ENCODE assay signal across 9 cellular contexts in the genomic region with DNA sequence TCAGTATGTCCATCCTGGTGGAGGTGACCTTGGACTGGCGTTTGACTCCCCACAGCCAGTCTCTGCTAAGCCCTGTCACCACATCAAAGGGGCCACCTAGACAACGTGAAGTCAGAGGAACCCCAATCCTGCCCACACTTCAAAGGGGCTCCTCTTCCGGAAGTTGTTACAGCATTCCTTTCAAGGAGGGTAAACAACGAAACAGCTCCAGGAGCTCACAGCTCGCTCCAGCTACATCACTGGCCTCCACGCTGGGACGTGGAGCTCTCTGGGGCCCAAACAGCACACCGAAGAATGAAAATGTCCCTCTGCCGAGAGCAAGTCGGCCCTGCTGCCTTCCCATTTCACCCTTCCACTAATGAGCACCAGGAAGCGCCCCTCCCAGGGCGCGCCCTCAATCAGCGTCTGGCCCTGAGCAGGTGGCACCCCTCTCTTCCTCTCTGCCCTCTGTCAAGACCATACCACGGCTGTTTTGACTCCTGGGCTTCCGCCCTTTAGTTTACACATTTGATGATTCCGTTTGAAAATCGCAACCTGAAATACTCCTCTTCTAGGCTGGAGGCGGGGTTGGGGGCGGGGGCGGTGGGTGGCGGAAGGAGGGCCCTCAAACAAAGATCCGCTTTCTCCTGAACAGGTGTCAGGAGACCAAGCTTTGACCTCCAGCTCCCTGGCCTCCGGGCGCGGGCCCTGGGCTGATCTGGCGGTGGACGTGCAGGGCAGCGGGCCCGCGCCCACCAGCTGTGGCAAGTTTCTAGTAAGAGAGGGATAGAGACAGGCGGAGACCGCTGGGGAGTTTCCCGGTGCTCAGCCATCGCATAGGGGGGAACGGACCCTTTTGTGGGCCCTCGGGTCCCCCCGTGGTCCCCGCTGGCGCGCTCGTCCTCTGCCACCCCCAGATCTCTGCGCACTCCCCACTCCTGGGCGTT. TPM values are rescaled to one million over a fixed set of nuclear protein-coding genes. Genes with fewer than 3 reads are reported as not detected.
DNase-seq lines count a peak whose midpoint lies in the region; ATAC-seq and TF ChIP-seq lines count a peak whose summit lies in the region.
"Had no signal": no experiment of that assay in that cellular context is flagged by ENCODE, and none has a peak within 500 bp of the region (broad histone marks: within the 10 kb centered on the region; RNA-seq: fewer than 3 reads in every experiment).

No MANE protein-coding gene starts in this region.

- H3K4me3 ChIP-seq in KMS-11 (IDR thresholded peaks at IDR 0.05; ENCODE audit: insufficient read depth, low read depth, low read length) = no peak overlapping the region
- peak overlapping the region; percentile 16 to 68 (median 54) for H3K4me3 ChIP-seq in heart left ventricle
- H3K4me3 ChIP-seq in skeletal muscle cell (ENCODE audit: low read depth, low read length) = peak overlapping the region; percentile 65

- WGBS in heart left ventricle, 4 donors = 13 to 24% (median 18%) methylated on average over 31 to 44 of the region's 44 CpGs

- TF ChIP-seq CTCF in KMS-11 (conservative IDR thresholded peaks at IDR 0.05; ENCODE audit: low read depth, low read length) (no peak), heart left ventricle (IDR thresholded peaks at IDR 0.05) (no peak)

- H3K27me3 ChIP-seq in KMS-11 (ENCODE audit: insufficient read depth, low read depth) (peaks cover 22% of the 10 kb centered on the region; the same call in 1 of the 2 replicates), heart left ventricle (peaks cover 0 to 7% (median 0%) of the 10 kb centered on the region in 9 donors)

- DNase-seq in DMS53 (lab: John Stamatoyannopoulos, UW) (peak; percentile 93), activated T-helper 1 cell treated with Interleukin-2 at 50 U/mL for 16 hours (ENCODE audit: low read depth) (peak; percentile 67), heart left ventricle (peak in 4 of 5 donors; percentile 25 to 72 (median 36)), skeletal muscle cell (ENCODE audit: low read depth) (no peak), NOMO-1 treated with dmso at 0.1 percent for 144 hours (lab: John Stamatoyannopoulos, UW; ENCODE audit: unreplicated experiment) (no peak), NCI-H1694 treated with DMSO at 0.1 percent for 48 hours (lab: John Stamatoyannopoulos, UW) (no peak), NCI-H2107 (lab: John Stamatoyannopoulos, UW) (no peak)

- no peaks in the 10 kb centered on the region for H4K20me1 ChIP-seq in KMS-11 (ENCODE audit: insufficient read depth)

- peaks cover 17% of the 10 kb centered on the region for H3K4me1 ChIP-seq in KMS-11 (ENCODE audit: low read depth, poor library complexity, severe bottlenecking)
- peaks cover 0 to 41% (median 10%) of the 10 kb centered on the region in 12 donors for H3K4me1 ChIP-seq in heart left ventricle

- no peaks in the 10 kb centered on the region for H3K9me3 ChIP-seq in heart left ventricle

- H2AFZ ChIP-seq in KMS-11 (ENCODE audit: low read depth) = peak overlapping the region; percentile 89

- intact Hi-C loops in heart left ventricle (cut with DNase I) = loop anchor here in 5 of 10 donors (2.0 to 10.0 kb wide), 5 partner anchors 38 to 75 kb away; partner anchors contain the start of gene KDM7A (in 3 of the 5)

- H3K36me3 ChIP-seq in KMS-11 (ENCODE audit: insufficient read depth) (no peaks in the 10 kb centered on the region), heart left ventricle (no peaks in the 10 kb centered on the region)

- H3K27ac ChIP-seq in KMS-11 = no peak overlapping the region
- peak overlapping the region in 6 of 12 donors; percentile 16 to 84 (median 49) for H3K27ac ChIP-seq in heart left ventricle
- H3K27ac ChIP-seq: HL-60 had no signal

- H3K4me2 ChIP-seq in KMS-11 = peak overlapping the region; percentile 88

- peak in 2 of 4 donors; percentile 11 to 38 for ATAC-seq in heart left ventricle

- TF ChIP-seq POLR2A in heart left ventricle (IDR thresholded peaks at IDR 0.05) = no peak

- H3K79me2 ChIP-seq in KMS-11 (ENCODE audit: insufficient read depth, low read depth) = no peaks in the 10 kb centered on the region

- H3K9ac ChIP-seq in KMS-11 = peak overlapping the region; percentile 41

RNA-seq across cellular contexts. Expression of gene KDM7A, which starts 53.1 kb away (rescaled TPM):
- 10 to 100 TPM in 5 of 9 donors, 1 to 10 TPM in 4; 8.1 to 18.7 (median 13.2) TPM for total RNA-seq in heart left ventricle
- 1 to 10 TPM; 3.0 to 5.9 TPM for polyA plus RNA-seq in heart left ventricle

Comparison
In these comparisons a context has a peak if more than half of its experiments do, and no peak if none do; other contexts are left out.
1. DNase-seq: peak in DMS53 (single experiment), activated T-helper 1 cell treated with Interleukin-2 at 50 U/mL for 16 hours (single experiment) and heart left ventricle (4 of 5); none in skeletal muscle cell (single experiment), NOMO-1 treated with dmso at 0.1 percent for 144 hours (single experiment), NCI-H1694 treated with DMSO at 0.1 percent for 48 hours (single experiment) and NCI-H2107 (single experiment).